Comparison of ENCODE assay signal across 10 cellular contexts in genomic region chr5:176870110-176870591, GRCh38. TPM values are rescaled to one million over a fixed set of nuclear protein-coding genes. Genes with fewer than 3 reads are reported as not detected.
DNase-seq lines count a peak whose midpoint lies in the region; ATAC-seq, FAIRE-seq and TF ChIP-seq lines count a peak whose summit lies in the region.
"Had no signal": no experiment of that assay in that cellular context is flagged by ENCODE, and none has a peak within 500 bp of the region (broad histone marks: within the 10 kb centered on the region; RNA-seq: fewer than 3 reads in every experiment).

No MANE protein-coding gene starts in this region.

- H3K4me1 Mint-ChIP-seq in brain (peaks cover 30% of the 10 kb centered on the region), T-cell (peaks cover 5 to 12% (median 6%) of the 10 kb centered on the region in 3 donors)
- no peaks in the 10 kb centered on the region for H3K4me1 Mint-ChIP-seq in activated CD8-positive, alpha-beta T cell treated with anti-CD3 and anti-CD28 coated beads, Interleukin-2, amount 10 ng/mL, durations not matched to agents 7 days and 5 days (ENCODE audit: low read depth)

- H3K27me3 Mint-ChIP-seq in brain (peaks cover 10% of the 10 kb centered on the region), T-cell (peaks cover 4 to 28% of the 10 kb centered on the region in 2 donors)
- H3K27me3 Mint-ChIP-seq in activated CD8-positive, alpha-beta T cell treated with anti-CD3 and anti-CD28 coated beads, Interleukin-2, amount 10 ng/mL, durations not matched to agents 7 days and 5 days (ENCODE audit: low read depth) = peaks cover 14% of the 10 kb centered on the region

- TF ChIP-seq CTCF in AG10803 (conservative IDR thresholded peaks at IDR 0.05; ENCODE audit: low read length) = peak; percentile 36
- peak; percentile 19 to 54 for TF ChIP-seq CTCF in brain (conservative IDR thresholded peaks at IDR 0.05)

- no peak overlapping the region for H3K4me3 ChIP-seq in AG10803 (ENCODE audit: low read length)

- H3K36me3 Mint-ChIP-seq in brain (no peaks in the 10 kb centered on the region), T-cell (no peaks in the 10 kb centered on the region)
- no peaks in the 10 kb centered on the region for H3K36me3 Mint-ChIP-seq in activated CD8-positive, alpha-beta T cell treated with anti-CD3 and anti-CD28 coated beads, Interleukin-2, amount 10 ng/mL, durations not matched to agents 7 days and 5 days (ENCODE audit: low read depth)

- POLR2A ChIA-PET in activated CD8-positive, alpha-beta T cell treated with anti-CD3 and anti-CD28 coated beads, Interleukin-2, amount 10 ng/mL, durations not matched to agents 7 days and 5 days (lab: Charles Lee) = no interaction called here
- POLR2A ChIA-PET in T-cell (lab: Charles Lee) = no interaction called here

- no peak for FAIRE-seq in GM12892 (lab: Jason Lieb, UNC)

- H3K4me3 Mint-ChIP-seq in brain (peak overlapping the region in 1 of 5 experiments; percentile 48), T-cell (no peak overlapping the region)
- no peak overlapping the region for H3K4me3 Mint-ChIP-seq in activated CD8-positive, alpha-beta T cell treated with anti-CD3 and anti-CD28 coated beads, Interleukin-2, amount 10 ng/mL, durations not matched to agents 7 days and 5 days

- ATAC-seq in activated CD8-positive, alpha-beta T cell treated with anti-CD3 and anti-CD28 coated beads, Interleukin-2, amount 10 ng/mL, durations not matched to agents 7 days and 5 days = no peak
- ATAC-seq in T-cell (replicated peaks in 1 of 4) = no peak

- intact Hi-C loops in posterior vena cava (cut with DNase I) = no loop called here

- no peak for TF ChIP-seq POLR2A in GM12892 (IDR thresholded peaks at IDR 0.05; ENCODE audit: low read depth, low read length)

- H3K27ac Mint-ChIP-seq in brain (peak overlapping the region in 1 of 5 experiments; percentile 91), T-cell (no peak overlapping the region)
- H3K27ac Mint-ChIP-seq in activated CD8-positive, alpha-beta T cell treated with anti-CD3 and anti-CD28 coated beads, Interleukin-2, amount 10 ng/mL, durations not matched to agents 7 days and 5 days = no peak overlapping the region

- H3K9me3 Mint-ChIP-seq in brain = peaks cover 0 to 2% (median 0%) of the 10 kb centered on the region in 5 experiments
- H3K9me3 Mint-ChIP-seq in activated CD8-positive, alpha-beta T cell treated with anti-CD3 and anti-CD28 coated beads, Interleukin-2, amount 10 ng/mL, durations not matched to agents 7 days and 5 days (ENCODE audit: insufficient read depth) = peaks cover 3% of the 10 kb centered on the region
- H3K9me3 Mint-ChIP-seq in T-cell = peaks cover 0 to 3% (median 0%) of the 10 kb centered on the region in 3 donors

- CTCF ChIA-PET in activated CD8-positive, alpha-beta T cell treated with anti-CD3 and anti-CD28 coated beads, Interleukin-2, amount 10 ng/mL, durations not matched to agents 7 days and 5 days (lab: Charles Lee) = no interaction called here
- CTCF ChIA-PET in T-cell (lab: Charles Lee) = no interaction called here

- peak; percentile 24 for DNase-seq in AG10803 (ENCODE audit: low read depth)
- DNase-seq in HT-29 (ENCODE audit: low spot score) = peak; percentile 65
- peak; percentile 81 for DNase-seq in left kidney (ENCODE audit: low read depth, low spot score)
- no peak for DNase-seq in activated CD8-positive, alpha-beta T cell treated with anti-CD3 and anti-CD28 coated beads, Interleukin-2, amount 10 ng/mL, durations not matched to agents 7 days and 5 days
- DNase-seq in GM12892 (ENCODE audit: insufficient read length) = no peak
- DNase-seq in T-cell = no peak
- no peak for DNase-seq in posterior vena cava (ENCODE audit: low spot score)
- DNase-seq: effector CD8-positive, alpha-beta T cell; NCI-H1105 treated with DMSO at 0.1 percent for 48 hours had no signal

RNA-seq across cellular contexts. Expression of gene HK3, which starts 29.0 kb away (rescaled TPM):
- not detected in 2 replicates for total RNA-seq in HT-29 (2014; rRNA removed; shearing (Covaris generic))
- 0.17 TPM for polyA plus RNA-seq in brain (ENCODE audit: insufficient read depth, low read depth, low replicate concordance)
- not detected for total RNA-seq in activated CD8-positive, alpha-beta T cell treated with anti-CD3 and anti-CD28 coated beads, Interleukin-2, amount 10 ng/mL, durations not matched to agents 7 days and 5 days
- 1.0 TPM for polyA plus RNA-seq in GM12892 (2012; ENCODE audit: missing spikeins)
- total RNA-seq in T-cell (under 1 TPM; 0.16 to 0.85 (median 0.44) TPM), posterior vena cava (10 to 100 TPM; 16.9 to 36.2 TPM)

RNA-seq across cellular contexts. Expression of gene UNC5A, which starts 59.8 kb away (rescaled TPM):
- total RNA-seq in HT-29 (2014; rRNA removed; shearing (Covaris generic)) = 0.28 and 0.60 TPM in 2 replicates
- polyA plus RNA-seq in brain (ENCODE audit: insufficient read depth, low read depth, low replicate concordance) = 50.6 TPM
- not detected for total RNA-seq in activated CD8-positive, alpha-beta T cell treated with anti-CD3 and anti-CD28 coated beads, Interleukin-2, amount 10 ng/mL, durations not matched to agents 7 days and 5 days
- polyA plus RNA-seq in GM12892 (2012; ENCODE audit: missing spikeins) = not detected
- total RNA-seq in T-cell (not detected), posterior vena cava (1 to 10 TPM in 1 of 2 donors, under 1 TPM in 1; 0.74 to 1.0 TPM)

Comparison
In these comparisons a context has a peak if more than half of its experiments do, and no peak if none do; other contexts are left out.
1. DNase-seq: peak in AG10803 (single experiment), HT-29 (single experiment) and left kidney (single experiment); none in activated CD8-positive, alpha-beta T cell treated with anti-CD3 and anti-CD28 coated beads, Interleukin-2, amount 10 ng/mL, durations not matched to agents 7 days and 5 days (single experiment), GM12892 (single experiment), T-cell (0 of 34) and posterior vena cava (single experiment).
2. RNA of gene HK3, which starts 29.0 kb away (total RNA-seq): 16.9 to 36.2 TPM in posterior vena cava; 0.16 to 0.85 TPM in T-cell, not detected in HT-29 and not detected in activated CD8-positive, alpha-beta T cell treated with anti-CD3 and anti-CD28 coated beads, Interleukin-2, amount 10 ng/mL, durations not matched to agents 7 days and 5 days; every median in the first group is over 4 times any median in the second.